In the genomic region with DNA sequence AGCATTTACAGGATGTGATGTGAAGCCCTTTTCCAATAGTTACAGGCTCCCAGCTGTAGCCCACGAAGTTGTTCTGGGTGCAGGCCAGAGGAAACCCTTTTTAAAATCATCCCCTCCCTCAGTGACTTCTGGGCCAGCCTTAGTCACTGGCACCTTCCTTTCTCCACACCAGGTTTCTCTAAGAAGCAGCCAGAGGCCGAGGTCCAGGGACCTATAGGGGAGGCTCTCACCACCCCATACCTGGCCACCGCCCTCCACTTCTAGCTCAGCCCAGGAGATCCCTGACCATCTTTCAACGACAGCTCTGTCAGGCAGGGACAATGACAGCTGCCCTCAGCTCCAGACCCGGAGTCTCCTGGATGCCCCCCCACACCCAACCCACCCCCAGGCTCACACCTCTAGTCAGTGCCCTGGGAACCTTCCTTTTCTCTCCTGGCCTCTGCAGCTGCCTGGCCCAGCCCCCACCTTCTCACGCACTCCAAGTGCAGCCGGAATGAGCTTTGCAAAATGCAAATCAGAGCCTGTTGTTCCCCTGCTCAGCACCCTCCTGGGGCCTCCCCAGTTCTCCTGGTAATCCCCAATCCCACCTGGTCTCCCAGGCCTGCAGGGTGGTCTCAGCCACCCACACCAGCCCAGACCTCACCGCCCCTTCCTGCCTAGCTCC, we compare ENCODE assay signal across 9 cellular contexts. TPM values are rescaled to one million over a fixed set of nuclear protein-coding genes. Genes with fewer than 3 reads are reported as not detected.
DNase-seq lines count a peak whose midpoint lies in the region; ATAC-seq, FAIRE-seq and TF ChIP-seq lines count a peak whose summit lies in the region.
"Had no signal": no experiment of that assay in that cellular context is flagged by ENCODE, and none has a peak within 500 bp of the region (broad histone marks: within the 10 kb centered on the region; RNA-seq: fewer than 3 reads in every experiment).

No MANE protein-coding gene starts in this region.

- 59% methylated on average over 8 of the region's 8 CpGs for WGBS in K562 (ENCODE audit: insufficient coverage, low coverage, missing lambda C conversion rate)

- no peaks in the 10 kb centered on the region for H3K9me1 ChIP-seq in K562 (ENCODE audit: control insufficient read depth, insufficient read depth, low read length)

- H3K9me3 ChIP-seq in K562 (replicated peaks; ENCODE audit: control insufficient read depth, insufficient read depth, low read depth, low read length) (no peaks in the 10 kb centered on the region), neural cell (ENCODE audit: low read length) (no peaks in the 10 kb centered on the region)
- H3K9me3 ChIP-seq: A549 had no signal

- H3K4me3 ChIP-seq in HL-60 (replicated peaks; ENCODE audit: insufficient read depth, low read length), result no peak overlapping the region
- H3K4me3 ChIP-seq in K562, result no peak overlapping the region
- H3K4me3 ChIP-seq in neural cell (ENCODE audit: low read length), result no peak overlapping the region
- H3K4me3 ChIP-seq: A549 had no signal

- TF ChIP-seq CTCF in HL-60 (IDR thresholded peaks at IDR 0.05; ENCODE audit: insufficient read depth, low read length), result no peak
- TF ChIP-seq CTCF in K562 (IDR thresholded peaks at IDR 0.05 in 2 of 3, conservative IDR thresholded peaks at IDR 0.05 in 1 of 3; ENCODE audit: insufficient read depth in 2 of 3, low read depth in 1 of 3, low read length in 3 of 3), result no peak
- no peak for TF ChIP-seq CTCF in neural cell (IDR thresholded peaks at IDR 0.05; ENCODE audit: poor library complexity, severe bottlenecking)

- H3K36me3 ChIP-seq in K562 (ENCODE audit: control insufficient read depth, insufficient read depth, low read length) (peaks cover 3% of the 10 kb centered on the region; the same call in 1 of the 3 replicates), neural cell (ENCODE audit: insufficient read depth, low read length) (no peaks in the 10 kb centered on the region)

- no peaks in the 10 kb centered on the region for H3K27me3 ChIP-seq in HL-60 (ENCODE audit: insufficient read depth, poor library complexity, severe bottlenecking)
- H3K27me3 ChIP-seq in K562 (ENCODE audit: control insufficient read depth in 2 of 2, insufficient read depth in 2 of 2, low read length in 2 of 2), result no peaks in the 10 kb centered on the region
- no peaks in the 10 kb centered on the region for H3K27me3 ChIP-seq in neural cell (ENCODE audit: insufficient read depth, low read depth, low read length)

- peak overlapping the region; percentile 52 for H3K27ac ChIP-seq in HL-60 (replicated peaks)
- H3K27ac ChIP-seq in K562 (ENCODE audit: extremely low read depth, low read depth, low read length), result no peak overlapping the region
- no peak overlapping the region for H3K27ac ChIP-seq in neural cell (ENCODE audit: low read length)
- H3K27ac ChIP-seq: A549 had no signal

- ATAC-seq in K562, result peak; percentile 31; the same call in 2 of the 3 replicates
- no peak for ATAC-seq in GM18870 (IDR thresholded peaks at IDR 0.05; ENCODE audit: unreplicated experiment)

- H2AFZ ChIP-seq in K562 (ENCODE audit: low read depth, low read length), result no peak overlapping the region
- H2AFZ ChIP-seq in neural cell (ENCODE audit: low read depth, low read length), result no peak overlapping the region

- peaks cover 26 to 40% of the 10 kb centered on the region in 2 experiments; a peak in 4 of 5 replicates for H3K4me1 ChIP-seq in K562 (replicated peaks in 1 of 2; ENCODE audit: control insufficient read depth in 2 of 2, insufficient read depth in 2 of 2, low read length in 2 of 2)

- no peaks in the 10 kb centered on the region for H4K20me1 ChIP-seq in K562 (replicated peaks; ENCODE audit: control insufficient read depth, insufficient read depth, low read length)
- no peaks in the 10 kb centered on the region for H4K20me1 ChIP-seq in neural cell (ENCODE audit: insufficient read depth)

- BruUV-seq in K562 (replicated peaks; lab: Mats Ljungman, UMichigan), result no TSS peak

- H3K4me2 ChIP-seq in K562 (ENCODE audit: insufficient read depth, low read length), result no peak overlapping the region
- no peak overlapping the region for H3K4me2 ChIP-seq in neural cell (ENCODE audit: low read length)
- H3K4me2 ChIP-seq: A549 had no signal

- intact Hi-C loops in K562 (cut with micrococcal nuclease), result no loop called here

- H3K9ac ChIP-seq in K562 (ENCODE audit: insufficient read depth in 1 of 2, low read depth in 2 of 2, low read length in 2 of 2) (peak overlapping the region in 1 of 2 experiments; percentile 78; a peak in 1 of 4 replicates), neural cell (ENCODE audit: low read length) (peak overlapping the region; percentile 12)

- TF ChIP-seq RAD21 in K562 (CRISPR knock-in tag; conservative IDR thresholded peaks at IDR 0.05 in 1 of 2, IDR thresholded peaks at IDR 0.05 in 1 of 2) (no peak), neural cell (conservative IDR thresholded peaks at IDR 0.05) (no peak)

- H3K79me2 ChIP-seq in K562 (ENCODE audit: control insufficient read depth, insufficient read depth, low read length), result no peaks in the 10 kb centered on the region
- no peaks in the 10 kb centered on the region for H3K79me2 ChIP-seq in neural cell (replicated peaks; ENCODE audit: insufficient read depth, low read length)

- no peaks in the 10 kb centered on the region for H3F3A ChIP-seq in neural cell (ENCODE audit: insufficient read depth, low read length, poor library complexity, severe bottlenecking)

- POLR2A ChIA-PET in K562 (lab: Yijun Ruan, JAX), result interaction anchor here (0.7 to 3.1 kb wide), 4 partner anchors 10 to 68 kb away, joined by 3 to 14 read pairs (median 4); no protein-coding TSS in a partner anchor

- CTCF ChIA-PET in K562 (lab: Yijun Ruan, JAX; ENCODE audit: low intra/inter-chr PET ratio), result no interaction called here

- TF ChIP-seq EP300 in K562 (IDR thresholded peaks at IDR 0.05; ENCODE audit: low read length) (no peak), neural cell (conservative IDR thresholded peaks at IDR 0.05; ENCODE audit: poor library complexity, severe bottlenecking) (no peak)

- FAIRE-seq in K562 (lab: Jason Lieb, UNC), result peak; percentile 51
- FAIRE-seq: A549 had no signal

- peak; percentile 19 to 69 (median 36) for DNase-seq in NCI-H1417 (lab: John Stamatoyannopoulos, UW)
- DNase-seq in NCI-H1417 treated with DMSO at 0.1 percent for 48 hours (lab: John Stamatoyannopoulos, UW), result no peak
- DNase-seq in HL-60 (ENCODE audit: low read depth in 1 of 2, low spot score in 1 of 2), result peak in 1 of 2 experiments; percentile 35
- no peak for DNase-seq in K562 (ENCODE audit: extremely low read depth in 1 of 4, low spot score in 3 of 4)
- no peak for DNase-seq in T-helper 2 cell
- DNase-seq in activated T-cell treated with anti-CD3 and anti-CD28 coated beads, Interleukin-2, amount 50 U/mL, for 1 hour, result no peak

- TF ChIP-seq POLR2A in K562 (conservative IDR thresholded peaks at IDR 0.05), result no peak

- in situ Hi-C loops in K562 (cut with MboI), result no loop called here

- no peaks in the 10 kb centered on the region for H3K9me2 ChIP-seq in neural cell (ENCODE audit: insufficient read depth, low read length)

TF ChIP-seq in K562, 482 proteins besides CTCF, POLR2A, EP300 and RAD21 (continues in another document):
- TF ChIP-seq E2F3 (CRISPR knock-in tag; IDR thresholded peaks at IDR 0.05) (no peak), ZNF408 (CRISPR knock-in tag; IDR thresholded peaks at IDR 0.05; ENCODE audit: low read depth) (no peak), POLR2H (tag; IDR thresholded peaks at IDR 0.05; ENCODE audit: low read depth) (no peak), NR3C1 (CRISPR knock-in tag; IDR thresholded peaks at IDR 0.05) (no peak), MAFG (tag; conservative IDR thresholded peaks at IDR 0.05) (no peak), MCM5 (IDR thresholded peaks at IDR 0.05; ENCODE audit: low read depth) (no peak), SREBF1 (IDR thresholded peaks at IDR 0.05; ENCODE audit: borderline replicate concordance, low read depth, low read length) (no peak), ADNP (tag; IDR thresholded peaks at IDR 0.05) (no peak), LEF1 (IDR thresholded peaks at IDR 0.05) (no peak), CC2D1A (IDR thresholded peaks at IDR 0.05) (no peak)

TF ChIP-seq in neural cell, 6 proteins besides CTCF, POLR2A, EP300 and RAD21:
- TF ChIP-seq MXI1 (conservative IDR thresholded peaks at IDR 0.05; ENCODE audit: poor library complexity, severe bottlenecking), result no peak
- no peak for TF ChIP-seq TAF1 (IDR thresholded peaks at IDR 0.05; ENCODE audit: low read depth)

RNA-seq across cellular contexts. Expression of gene TESC, which starts 46.7 kb away (rescaled TPM):
- 16.2 and 42.2 TPM in 2 replicates for total RNA-seq in K562 (2011; cell fraction: chromatin; rRNA removed; ENCODE audit: low replicate concordance)
- 30.9 and 35.9 TPM in 2 replicates for total RNA-seq in K562 (2011; cell fraction: nucleolus; rRNA removed)
- 12.6 and 19.2 TPM in 2 replicates for total RNA-seq in K562 (2011; cell fraction: nucleoplasm; rRNA removed)
- total RNA-seq in K562 (2014; rRNA removed) (25.2 and 30.4 TPM in 2 replicates), K562 (2014; rRNA removed; fragmentation: Illumina TruSeq; extraction: Trizol) (11.5 and 13.4 TPM in 2 replicates), K562 (2015; rRNA removed; fragmentation: Illumina TruSeq; extraction: Trizol) (11.6 and 12.6 TPM in 2 replicates), K562 (2021) (28.9 and 31.6 TPM in 2 replicates)
- polyA plus RNA-seq in K562 (2011; rRNA removed) (21.7 and 25.3 TPM in 2 replicates), K562 (2014; fragmentation: Illumina TruSeq; extraction: Trizol) (17.8 and 20.7 TPM in 2 replicates), K562 (2014; fragmentation: Nextera tagmentation; extraction: Ambion mirVana) (1 to 10 TPM in 1 of 2 experiments, under 1 TPM in 1; 0.96 to 2.0 TPM), K562 (2014; rRNA removed) (31.8 and 32.9 TPM in 2 replicates), neural cell (0.42 and 2.9 TPM in 2 replicates)
- 27.4 and 44.2 TPM in 2 replicates for polyA plus RNA-seq in K562 (2011; cell fraction: cytosol; rRNA removed)
- 24.7 and 34.1 TPM in 2 replicates for polyA plus RNA-seq in K562 (2011; cell fraction: nucleus; rRNA removed)
- polyA plus RNA-seq in K562 (2012), result 14.6 and 21.7 TPM in 2 replicates
- polyA minus RNA-seq in K562 (2011; rRNA and poly(A)+ RNA removed), result 9.3 and 10.6 TPM in 2 replicates
- 7.7 and 8.3 TPM in 2 replicates for polyA minus RNA-seq in K562 (2011; cell fraction: cytosol; rRNA and poly(A)+ RNA removed)
- 18.8 and 20.2 TPM in 2 replicates for polyA minus RNA-seq in K562 (2011; cell fraction: nucleus; rRNA and poly(A)+ RNA removed)
- 1.3 TPM in 1 of 2 replicates, not detected in the other for polyA minus RNA-seq in neural cell

Comparison
In these comparisons a context has a peak if more than half of its experiments do, and no peak if none do; other contexts are left out.
1. DNase-seq: peak in NCI-H1417 (3 of 3); none in NCI-H1417 treated with DMSO at 0.1 percent for 48 hours (single experiment), K562 (0 of 4), T-helper 2 cell (0 of 5) and activated T-cell treated with anti-CD3 and anti-CD28 coated beads, Interleukin-2, amount 50 U/mL, for 1 hour (single experiment).